In the genomic region with DNA sequence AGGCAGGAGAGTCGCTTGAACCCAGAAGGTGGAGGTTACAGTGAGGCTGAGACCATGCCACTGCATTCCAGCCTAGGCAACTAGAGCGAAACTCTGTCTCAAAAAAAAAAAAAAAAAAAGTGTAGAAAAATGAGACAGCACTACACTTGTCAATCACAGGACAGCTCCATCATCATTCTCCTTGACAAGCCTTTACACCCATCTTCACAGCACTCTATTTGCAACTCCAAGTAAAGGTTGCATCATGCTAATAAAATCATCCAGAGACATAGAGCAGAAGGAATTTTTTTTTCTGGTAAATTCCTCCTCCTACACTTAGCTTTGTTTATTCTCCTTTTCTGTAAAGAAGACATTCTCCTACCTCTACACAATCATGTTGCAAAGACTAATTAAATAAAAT, we compare ENCODE assay signal across 18 cellular contexts.
"Had no signal": no experiment of that assay in that cellular context is flagged by ENCODE, and none has a peak within 500 bp of the region (broad histone marks: within the 10 kb centered on the region; RNA-seq: fewer than 3 reads in every experiment).

No MANE protein-coding gene starts in this region.

- H3K27ac ChIP-seq: colonic mucosa, esophagus muscularis mucosa, gastrocnemius medialis, left ventricle myocardium inferior, sigmoid colon, thoracic aorta, vagina had no signal

- H3K36me3 ChIP-seq: colonic mucosa, esophagus muscularis mucosa, gastrocnemius medialis, left ventricle myocardium inferior, sigmoid colon, thoracic aorta, vagina had no signal

- H3K4me1 ChIP-seq: colonic mucosa, esophagus muscularis mucosa, gastrocnemius medialis, left ventricle myocardium inferior, sigmoid colon, vagina had no signal

- H3K4me3 ChIP-seq: colonic mucosa, esophagus muscularis mucosa, gastrocnemius medialis, left ventricle myocardium inferior, sigmoid colon, thoracic aorta, vagina had no signal

- H3K9me3 ChIP-seq: colonic mucosa, esophagus muscularis mucosa, gastrocnemius medialis, thoracic aorta, vagina had no signal

- DNase-seq: activated B cell treated with CpG ODN at 0.5 μM for 24 hours; activated CD4-positive, alpha-beta T cell treated with anti-CD3 and anti-CD28 coated beads for 4 hours; activated CD4-positive, alpha-beta T cell treated with anti-CD3 and anti-CD28 coated beads, Interleukin-2, amount 50 U/mL, for 48 hours; activated CD8-positive, alpha-beta memory T cell treated with anti-CD3 and anti-CD28 coated beads, Interleukin-2, amount 50 U/mL, for 48 hours; activated naive CD4-positive, alpha-beta T cell; activated T-cell treated with anti-CD3 and anti-CD28 coated beads, Interleukin-2, amount 50 U/mL, for 4 hours; colonic mucosa; gastrocnemius medialis; hippocampal formation; kidney glomerular epithelial cell; left ventricle myocardium inferior; naive thymus-derived CD8-positive, alpha-beta T cell; sigmoid colon; stimulated activated CD4-positive, alpha-beta T cell treated with anti-CD3 and anti-CD28 coated beads, Interleukin-4, amount 100 ng/mL, for 1 hour; stimulated activated naive CD4-positive, alpha-beta T cell had no signal

- ATAC-seq: activated T-cell treated with anti-CD3 and anti-CD28 coated beads, Interleukin-2, amount 50 U/mL, for 4 hours; gastrocnemius medialis; naive thymus-derived CD8-positive, alpha-beta T cell had no signal
